Comparison of ENCODE assay signal across 9 cellular contexts in the genomic region with DNA sequence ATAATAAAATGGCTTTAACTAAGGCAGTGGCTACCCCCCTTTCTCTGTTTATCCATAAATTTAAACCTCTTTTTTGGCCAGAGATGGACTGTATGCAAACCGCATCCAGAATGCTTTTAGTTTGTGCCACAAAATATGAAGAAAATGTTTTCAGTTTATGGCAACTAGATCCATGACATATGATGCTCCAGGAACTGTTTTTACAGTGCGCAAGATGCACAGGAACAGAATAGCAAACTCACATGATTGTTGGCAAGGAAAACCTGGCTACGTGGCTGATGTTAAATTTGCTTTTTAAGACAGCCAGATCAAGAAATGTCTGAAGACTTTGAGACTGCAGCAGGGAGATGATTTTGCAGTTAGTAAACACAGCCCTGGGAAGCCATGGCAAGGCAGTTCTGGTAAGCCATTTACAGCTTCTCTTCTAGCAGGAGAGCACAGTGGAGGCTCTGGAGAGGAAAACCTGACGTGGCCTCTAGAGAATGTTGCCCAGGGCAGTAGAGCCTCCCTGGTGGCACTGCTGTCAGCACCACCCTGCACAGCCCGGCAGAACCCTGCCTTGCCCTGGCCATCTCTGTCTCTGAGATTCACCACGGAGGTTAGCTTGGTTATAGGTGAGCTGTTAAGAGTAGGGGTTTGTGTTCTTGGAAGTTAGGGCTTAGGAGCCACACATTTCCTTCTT.
DNase-seq lines count a peak whose midpoint lies in the region; ATAC-seq and TF ChIP-seq lines count a peak whose summit lies in the region.
"Had no signal": no experiment of that assay in that cellular context is flagged by ENCODE, and none has a peak within 500 bp of the region (broad histone marks: within the 10 kb centered on the region; RNA-seq: fewer than 3 reads in every experiment).

No MANE protein-coding gene starts in this region.

- peak overlapping the region; percentile 46 for H3K27ac ChIP-seq in foreskin keratinocyte
- H3K27ac ChIP-seq: PC-9 had no signal

- H3K27me3 Mint-ChIP-seq in HFFc6 (ENCODE audit: insufficient read depth) = peaks cover 9% of the 10 kb centered on the region

- H3K4me3 Mint-ChIP-seq in HFFc6 = peak overlapping the region; percentile 79

- peak; percentile 58 for DNase-seq in HFFc6
- peak; percentile 61 for DNase-seq in activated CD8-positive, alpha-beta memory T cell treated with anti-CD3 and anti-CD28 coated beads, Interleukin-2, amount 50 U/mL, for 48 hours
- DNase-seq in foreskin keratinocyte = peak; percentile 23 to 61
- peak; percentile 31 for DNase-seq in stimulated activated CD4-positive, alpha-beta T cell treated with anti-CD3 and anti-CD28 coated beads, Interleukin-1b, Interleukin-23, amount 100 ng/mL, for 48 hours
- DNase-seq in NCI-H524 (lab: John Stamatoyannopoulos, UW) = no peak
- no peak for DNase-seq in KBM-7
- DNase-seq in NCI-H510A treated with DMSO at 0.1 percent for 48 hours (lab: John Stamatoyannopoulos, UW) = no peak

- H3K27ac Mint-ChIP-seq in HFFc6 = peak overlapping the region; percentile 81

- no peaks in the 10 kb centered on the region for H3K27me3 ChIP-seq in foreskin keratinocyte

- peaks cover 15% of the 10 kb centered on the region for H3K4me1 ChIP-seq in foreskin keratinocyte

- in situ Hi-C loops in KBM-7 (cut with MboI; ENCODE audit: low pct_unique_long_range_greater_than_20kb, low sequenced_read_pairs) = no loop called here

- no peaks in the 10 kb centered on the region for H3K36me3 Mint-ChIP-seq in HFFc6 (ENCODE audit: low read depth)

- peaks cover 29% of the 10 kb centered on the region for H3K4me1 Mint-ChIP-seq in HFFc6 (ENCODE audit: low read depth)

- ATAC-seq in foreskin keratinocyte = peak; percentile 83
- ATAC-seq in GM21576 (IDR thresholded peaks at IDR 0.05; ENCODE audit: unreplicated experiment) = no peak

- TF ChIP-seq CTCF in HFFc6 (IDR thresholded peaks at IDR 0.05) (no peak), foreskin keratinocyte (conservative IDR thresholded peaks at IDR 0.05) (no peak)

- H3K9me3 Mint-ChIP-seq in HFFc6 = no peaks in the 10 kb centered on the region

Comparison
In these comparisons a context has a peak if more than half of its experiments do, and no peak if none do; other contexts are left out.
1. DNase-seq: peak in HFFc6 (single experiment), activated CD8-positive, alpha-beta memory T cell treated with anti-CD3 and anti-CD28 coated beads, Interleukin-2, amount 50 U/mL, for 48 hours (single experiment), foreskin keratinocyte (2 of 2) and stimulated activated CD4-positive, alpha-beta T cell treated with anti-CD3 and anti-CD28 coated beads, Interleukin-1b, Interleukin-23, amount 100 ng/mL, for 48 hours (single experiment); none in NCI-H524 (0 of 2), KBM-7 (single experiment) and NCI-H510A treated with DMSO at 0.1 percent for 48 hours (single experiment).